Comparison of ENCODE assay signal across 23 cellular contexts in genomic region chr17:8695916-8696415, GRCh38. TPM values are rescaled to one million over a fixed set of nuclear protein-coding genes. Genes with fewer than 3 reads are reported as not detected.
"Had no signal": no experiment of that assay in that cellular context is flagged by ENCODE, and none has a peak within 500 bp of the region (broad histone marks: within the 10 kb centered on the region; RNA-seq: fewer than 3 reads in every experiment).

No MANE protein-coding gene starts in this region.

- H3K36me3 ChIP-seq: breast epithelium, sigmoid colon, stomach, vagina had no signal

- H3K4me3 Mint-ChIP-seq: activated B cell treated with CpG ODN at 0.5 μM for 24 hours; activated CD4-positive, alpha-beta T cell treated with anti-CD3 and anti-CD28 coated beads, Interleukin-2, amount 10 ng/mL, durations not matched to agents 24 days and 14 days; activated naive CD8-positive, alpha-beta T cell treated with anti-CD3 and anti-CD28 coated beads for 36 hours; activated T-cell treated with anti-CD3 and anti-CD28 coated beads, Interleukin-2, amount 50 U/mL, for 72 hours; effector memory CD8-positive, alpha-beta T cell; natural killer cell had no signal

- ATAC-seq: activated T-cell treated with anti-CD3 and anti-CD28 coated beads, Interleukin-2, amount 50 U/mL, for 72 hours; effector memory CD8-positive, alpha-beta T cell; natural killer cell had no signal

- H3K4me3 ChIP-seq: breast epithelium, sigmoid colon, stomach, testis, vagina had no signal

- H3K27ac Mint-ChIP-seq: activated B cell treated with CpG ODN at 0.5 μM for 24 hours; activated CD4-positive, alpha-beta T cell treated with anti-CD3 and anti-CD28 coated beads, Interleukin-2, amount 10 ng/mL, durations not matched to agents 24 days and 14 days; activated naive CD8-positive, alpha-beta T cell treated with anti-CD3 and anti-CD28 coated beads for 36 hours; activated T-cell treated with anti-CD3 and anti-CD28 coated beads, Interleukin-2, amount 50 U/mL, for 72 hours; effector memory CD8-positive, alpha-beta T cell; natural killer cell had no signal

- H3K4me1 ChIP-seq: breast epithelium had no signal

- FAIRE-seq: frontal cortex, islet of Langerhans had no signal

- H3K27ac ChIP-seq: breast epithelium, epithelial cell of prostate, sigmoid colon, testis, vagina had no signal

- H3K9me3 ChIP-seq: breast epithelium, sigmoid colon, stomach, testis, vagina had no signal

- H3K36me3 Mint-ChIP-seq: activated naive CD8-positive, alpha-beta T cell treated with anti-CD3 and anti-CD28 coated beads for 36 hours; natural killer cell had no signal

- DNase-seq: activated B cell treated with CpG ODN at 0.5 μM for 24 hours; activated CD4-positive, alpha-beta T cell treated with anti-CD3 and anti-CD28 coated beads, Interleukin-2, amount 10 ng/mL, durations not matched to agents 24 days and 14 days; activated CD8-positive, alpha-beta memory T cell treated with anti-CD3 and anti-CD28 coated beads, Interleukin-2, amount 50 U/mL, for 48 hours; activated gamma-delta T cell treated with Interleukin-2 at 50 U/mL for 16 hours; activated naive CD8-positive, alpha-beta T cell treated with anti-CD3 and anti-CD28 coated beads for 36 hours; activated T-cell treated with anti-CD3 and anti-CD28 coated beads, Interleukin-2, amount 50 U/mL, for 72 hours; cerebellar nuclear complex; dermis blood vessel endothelial cell; effector memory CD8-positive, alpha-beta T cell; head of caudate nucleus; mammary epithelial cell; natural killer cell; sigmoid colon; stimulated activated CD4-positive, alpha-beta T cell treated with anti-CD3 and anti-CD28 coated beads, Interleukin-1b, Interleukin-23, amount 100 ng/mL, for 48 hours; stomach; SW 1271; testis had no signal

- H3K27me3 ChIP-seq: breast epithelium, sigmoid colon, testis, vagina had no signal

- H3K4me1 Mint-ChIP-seq: activated B cell treated with CpG ODN at 0.5 μM for 24 hours; activated CD4-positive, alpha-beta T cell treated with anti-CD3 and anti-CD28 coated beads, Interleukin-2, amount 10 ng/mL, durations not matched to agents 24 days and 14 days had no signal

- H3K9me3 Mint-ChIP-seq: activated B cell treated with CpG ODN at 0.5 μM for 24 hours; activated CD4-positive, alpha-beta T cell treated with anti-CD3 and anti-CD28 coated beads, Interleukin-2, amount 10 ng/mL, durations not matched to agents 24 days and 14 days; activated naive CD8-positive, alpha-beta T cell treated with anti-CD3 and anti-CD28 coated beads for 36 hours; activated T-cell treated with anti-CD3 and anti-CD28 coated beads, Interleukin-2, amount 50 U/mL, for 72 hours; effector memory CD8-positive, alpha-beta T cell; natural killer cell had no signal

RNA-seq across cellular contexts. Expression of gene CCDC42, which starts 48.7 kb away (rescaled TPM):
- total RNA-seq: activated B cell treated with CpG ODN at 0.5 μM for 24 hours, breast epithelium, dermis blood vessel endothelial cell, mammary epithelial cell, omental fat pad, sigmoid colon, stomach, vagina had no signal
- polyA plus RNA-seq: mammary epithelial cell, stomach had no signal
